8 cellular contexts compared by ENCODE assay signal in the genomic region with DNA sequence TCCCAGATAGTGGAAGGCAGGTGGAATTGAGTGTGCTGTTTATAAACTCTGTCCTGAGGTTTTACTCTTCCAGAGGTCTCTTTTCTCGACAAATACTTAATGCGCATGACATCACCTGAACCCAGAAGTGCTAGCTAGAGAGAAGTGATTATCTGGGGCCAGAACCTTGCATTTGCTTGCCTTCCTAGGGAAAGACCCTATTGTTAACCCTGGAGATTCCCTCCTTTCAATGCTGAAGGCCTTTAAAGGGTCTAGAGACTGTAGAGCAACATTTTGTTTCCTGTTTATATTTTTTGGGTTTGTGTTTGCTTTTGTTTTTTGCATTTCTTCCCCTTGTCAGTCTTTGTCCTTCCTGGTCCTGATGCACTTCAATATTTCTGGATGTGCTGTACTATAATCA. TPM values are rescaled to one million over a fixed set of nuclear protein-coding genes. Genes with fewer than 3 reads are reported as not detected.
DNase-seq lines count a peak whose midpoint lies in the region; ATAC-seq and TF ChIP-seq lines count a peak whose summit lies in the region.
"Had no signal": no experiment of that assay in that cellular context is flagged by ENCODE, and none has a peak within 500 bp of the region (broad histone marks: within the 10 kb centered on the region; RNA-seq: fewer than 3 reads in every experiment).

No MANE protein-coding gene starts in this region.

- no peak for DNase-seq in GM23338 (ENCODE audit: low spot score)
- DNase-seq in WTC11 (ENCODE audit: low spot score) = no peak
- DNase-seq in esophagus muscularis mucosa (ENCODE audit: extremely low spot score) = no peak
- no peak for DNase-seq in NK-92 treated with Interleukin-12 subunit alpha and Interleukin-12 subunit beta, amount 100 ng/mL, for 24 hours (lab: John Stamatoyannopoulos, UW)
- DNase-seq: NCI-H2081 treated with DMSO at 0.1 percent for 48 hours had no signal

- H3K9me3 ChIP-seq in esophagus muscularis mucosa (no peaks in the 10 kb centered on the region), skeletal muscle satellite cell (replicated peaks; ENCODE audit: low read length) (no peaks in the 10 kb centered on the region)

- H3K27ac ChIP-seq in GM23338 (ENCODE audit: low read depth) (no peak overlapping the region), esophagus muscularis mucosa (replicated peaks in 1 of 4) (peak overlapping the region; percentile 81 to 95 (median 91))

- peaks cover 20% of the 10 kb centered on the region for H3K4me1 Mint-ChIP-seq in GM23338
- H3K4me1 Mint-ChIP-seq in WTC11 = peaks cover 13% of the 10 kb centered on the region

- H3K27me3 ChIP-seq in GM23338 (ENCODE audit: insufficient read depth) (no peaks in the 10 kb centered on the region), esophagus muscularis mucosa (no peaks in the 10 kb centered on the region), skeletal muscle satellite cell (ENCODE audit: control insufficient read depth, insufficient read depth, low read length) (no peaks in the 10 kb centered on the region)

- peaks cover 10% of the 10 kb centered on the region for H3K27me3 Mint-ChIP-seq in GM23338 (ENCODE audit: insufficient read depth, low read depth, poor library complexity)
- no peaks in the 10 kb centered on the region for H3K27me3 Mint-ChIP-seq in WTC11 (ENCODE audit: low read depth)

- H3K4me3 ChIP-seq in GM23338 = no peak overlapping the region
- H3K4me3 ChIP-seq in esophagus muscularis mucosa = no peak overlapping the region
- H3K4me3 ChIP-seq in skeletal muscle satellite cell (ENCODE audit: low read length) = peak overlapping the region; percentile 39

- no peaks in the 10 kb centered on the region; the same call in 1 of the 2 replicates for H4K20me1 ChIP-seq in GM23338 (replicated peaks; ENCODE audit: insufficient read depth)

- H3K36me3 ChIP-seq in GM23338 (ENCODE audit: insufficient read depth) = no peaks in the 10 kb centered on the region
- peaks cover 0 to 10% (median 0%) of the 10 kb centered on the region in 4 donors for H3K36me3 ChIP-seq in esophagus muscularis mucosa
- no peaks in the 10 kb centered on the region for H3K36me3 ChIP-seq in skeletal muscle satellite cell (ENCODE audit: insufficient read depth, low read length)

- H3K4me1 ChIP-seq in GM23338 (ENCODE audit: insufficient read depth) (peaks cover 5% of the 10 kb centered on the region; the same call in 1 of the 2 replicates), esophagus muscularis mucosa (peaks cover 83 to 100% (median 95%) of the 10 kb centered on the region in 4 donors), skeletal muscle satellite cell (ENCODE audit: control insufficient read depth, insufficient read depth, low read length) (peaks cover 23% of the 10 kb centered on the region)

- no peaks in the 10 kb centered on the region for H3K79me2 ChIP-seq in GM23338 (replicated peaks; ENCODE audit: insufficient read depth)

- no peak for TF ChIP-seq EP300 in esophagus muscularis mucosa (IDR thresholded peaks at IDR 0.05)

- H3K9me2 ChIP-seq in GM23338 (ENCODE audit: insufficient read depth) = 0 out of 2 replicates have a peak, but pooled peaks cover 3% of the 10 kb centered on the region

- H3K4me2 ChIP-seq in GM23338 = no peak overlapping the region
- peak overlapping the region; percentile 71 for H3K4me2 ChIP-seq in skeletal muscle satellite cell (ENCODE audit: low read length)

- no peak for TF ChIP-seq CTCF in GM23338 (conservative IDR thresholded peaks at IDR 0.05; ENCODE audit: low read depth in 2 of 2)
- no peak for TF ChIP-seq CTCF in WTC11 (IDR thresholded peaks at IDR 0.05)
- no peak for TF ChIP-seq CTCF in esophagus muscularis mucosa (IDR thresholded peaks at IDR 0.05)

- no peaks in the 10 kb centered on the region for H3K36me3 Mint-ChIP-seq in GM23338 (ENCODE audit: low read depth)
- no peaks in the 10 kb centered on the region for H3K36me3 Mint-ChIP-seq in WTC11

- H3K9me3 Mint-ChIP-seq in GM23338 = no peaks in the 10 kb centered on the region
- no peaks in the 10 kb centered on the region for H3K9me3 Mint-ChIP-seq in WTC11

- H3K4me3 Mint-ChIP-seq in GM23338 (no peak overlapping the region), WTC11 (no peak overlapping the region)

- H3F3A ChIP-seq in GM23338 (replicated peaks; ENCODE audit: low read depth) = no peaks in the 10 kb centered on the region

- H2AFZ ChIP-seq in GM23338 = no peak overlapping the region

- TF ChIP-seq POLR2A in esophagus muscularis mucosa (IDR thresholded peaks at IDR 0.05; ENCODE audit: low read depth) = no peak

- intact Hi-C loops in esophagus muscularis mucosa (cut with DNase I) = no loop called here

- H3K27ac Mint-ChIP-seq in GM23338 (no peak overlapping the region), WTC11 (0 out of 2 replicates have a peak overlapping the region, but pooled peaks have one; percentile 72)

- peak overlapping the region; percentile 76 for H3K9ac ChIP-seq in skeletal muscle satellite cell (ENCODE audit: low read depth, low read length)

- WGBS in esophagus muscularis mucosa = 54% methylated on average over 2 of the region's 2 CpGs

- POLR2A ChIA-PET in WTC11 (lab: Charles Lee) = interaction anchor here (0.6 kb wide), 1 partner anchor 62 kb away, joined by 3 read pairs; no protein-coding TSS in a partner anchor

- CTCF ChIA-PET in WTC11 (lab: Charles Lee) = interaction anchor here (0.7 to 1.3 kb wide), 2 partner anchors 15 to 183 kb away, joined by 3 read pairs; no protein-coding TSS in a partner anchor

- ATAC-seq in GM23338 (peak; percentile 59), WTC11 (no peak), esophagus mucosa (no peak), GM18517 (IDR thresholded peaks at IDR 0.05; ENCODE audit: unreplicated experiment) (no peak)

TF ChIP-seq in WTC11, 78 proteins besides CTCF, POLR2A, EP300 and RAD21:
- TF ChIP-seq, protein P1, sequence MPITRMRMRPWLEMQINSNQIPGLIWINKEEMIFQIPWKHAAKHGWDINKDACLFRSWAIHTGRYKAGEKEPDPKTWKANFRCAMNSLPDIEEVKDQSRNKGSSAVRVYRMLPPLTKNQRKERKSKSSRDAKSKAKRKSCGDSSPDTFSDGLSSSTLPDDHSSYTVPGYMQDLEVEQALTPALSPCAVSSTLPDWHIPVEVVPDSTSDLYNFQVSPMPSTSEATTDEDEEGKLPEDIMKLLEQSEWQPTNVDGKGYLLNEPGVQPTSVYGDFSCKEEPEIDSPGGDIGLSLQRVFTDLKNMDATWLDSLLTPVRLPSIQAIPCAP (CRISPR knock-in tag; IDR thresholded peaks at IDR 0.05) = no peak
- no peak for TF ChIP-seq SOX15 (CRISPR knock-in tag; IDR thresholded peaks at IDR 0.05)

RNA-seq across cellular contexts. Expression of a gene that starts 36.2 kb away (rescaled TPM):
- total RNA-seq in GM23338 (2014; rRNA removed; shearing (Covaris generic)) = 14.6 and 15.8 TPM in 2 replicates
- polyA plus RNA-seq in GM23338 (2016; fragmentation: Nextera tagmentation; extraction: Ambion mirVana) = 4.3 and 5.5 TPM in 2 replicates
- total RNA-seq in WTC11 (2021) (18.5 to 22.1 TPM (median 19.1 TPM) in 3 replicates), esophagus muscularis mucosa (100 to 1,000 TPM; 177 to 395 (median 260) TPM), esophagus mucosa (28.3 TPM)
- total RNA-seq in skeletal muscle satellite cell (2012; rRNA removed) = 205 and 257 TPM in 2 replicates
